13 cellular contexts compared by ENCODE assay signal in the genomic region with DNA sequence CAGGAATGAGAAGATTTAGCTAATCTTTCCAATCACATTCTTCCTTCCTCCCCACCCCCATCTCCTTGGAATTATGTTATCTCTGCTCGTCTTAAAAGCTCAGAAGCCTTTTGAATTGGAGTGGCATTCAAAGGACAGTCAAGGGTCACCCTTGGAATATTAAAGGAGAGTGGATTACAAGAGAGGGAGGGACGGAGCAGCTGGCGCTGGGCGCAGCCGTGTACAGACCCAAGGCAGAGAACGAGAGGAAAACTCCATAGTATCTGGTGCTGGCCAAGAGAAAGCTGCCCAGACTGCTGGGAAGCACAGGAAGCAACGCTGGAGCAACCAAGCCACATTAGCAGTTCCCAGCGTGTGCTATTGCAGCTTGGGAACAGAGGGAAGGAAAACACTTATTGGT.
DNase-seq lines count a peak whose midpoint lies in the region; ATAC-seq, FAIRE-seq and TF ChIP-seq lines count a peak whose summit lies in the region.
"Had no signal": no experiment of that assay in that cellular context is flagged by ENCODE, and none has a peak within 500 bp of the region (broad histone marks: within the 10 kb centered on the region; RNA-seq: fewer than 3 reads in every experiment).

No MANE protein-coding gene starts in this region.

- H2BK15ac ChIP-seq in mesendoderm (replicated peaks; ENCODE audit: low read depth): no peak overlapping the region

- no peak overlapping the region for H2AK5ac ChIP-seq in mesendoderm (ENCODE audit: low read length)

- peak overlapping the region; percentile 34 for H2AFZ ChIP-seq in astrocyte (ENCODE audit: low read depth, low read length)

- H3K4me3 ChIP-seq in astrocyte (ENCODE audit: insufficient read depth, low read depth, low read length) (no peak overlapping the region), mesendoderm (ENCODE audit: low read length) (no peak overlapping the region)

- H3K27me3 ChIP-seq in astrocyte (ENCODE audit: insufficient read depth, low read length) (peaks cover 3% of the 10 kb centered on the region), mesendoderm (ENCODE audit: insufficient read depth, low read length, poor library complexity) (no peaks in the 10 kb centered on the region)

- peak overlapping the region; percentile 64 for H3K4me2 ChIP-seq in astrocyte (ENCODE audit: low read length)
- H3K4me2 ChIP-seq in mesendoderm (ENCODE audit: low read length): no peak overlapping the region

- H3K9ac ChIP-seq in astrocyte (ENCODE audit: low read length) (no peak overlapping the region), mesendoderm (ENCODE audit: low read length) (no peak overlapping the region)

- no peak overlapping the region for H2BK120ac ChIP-seq in mesendoderm (ENCODE audit: low read depth, low read length)

- H2BK5ac ChIP-seq in mesendoderm (ENCODE audit: low read length): no peak overlapping the region

- H3K79me1 ChIP-seq in mesendoderm (ENCODE audit: low read length): no peaks in the 10 kb centered on the region

- H3K36me3 ChIP-seq in astrocyte (ENCODE audit: insufficient read depth, low read length): no peaks in the 10 kb centered on the region
- H3K36me3 ChIP-seq in mesendoderm (ENCODE audit: control insufficient read depth, insufficient read depth, low read length): no peaks in the 10 kb centered on the region

- H4K8ac ChIP-seq in mesendoderm (ENCODE audit: low read depth, low read length): no peak overlapping the region

- ATAC-seq in HG03442 (IDR thresholded peaks at IDR 0.05; ENCODE audit: unreplicated experiment) (no peak), HG03159 (IDR thresholded peaks at IDR 0.05; ENCODE audit: unreplicated experiment) (no peak)

- peak overlapping the region; percentile 83 for H3K18ac ChIP-seq in mesendoderm (ENCODE audit: low read length)

- no CpG with 5 or more reads among the region's 8 CpGs for WGBS in mesendoderm (ENCODE audit: extremely low coverage, insufficient coverage, low lambda C conversion rate)

- DNase-seq in COLO668 (lab: John Stamatoyannopoulos, UW; ENCODE audit: unreplicated experiment): peak; percentile 78
- peak; percentile 80 for DNase-seq in NCI-H1092 (lab: John Stamatoyannopoulos, UW)
- DNase-seq in astrocyte (ENCODE audit: low read depth): no peak
- peak; percentile 89 for DNase-seq in mesendoderm
- DNase-seq in GOT3 (lab: John Stamatoyannopoulos, UW): no peak
- DNase-seq in RWPE1 (ENCODE audit: low spot score): no peak
- DNase-seq: activated CD4-positive, alpha-beta T cell treated with anti-CD3 and anti-CD28 coated beads, Interleukin-2, amount 10 ng/mL, durations not matched to agents 7 days and 5 days; AML-193; Karpas-422; RPMI8226 had no signal

- H3K79me2 ChIP-seq in astrocyte (ENCODE audit: insufficient read depth, low read length) (no peaks in the 10 kb centered on the region), mesendoderm (ENCODE audit: control insufficient read depth, insufficient read depth, low read length) (no peaks in the 10 kb centered on the region)

- peaks cover 6% of the 10 kb centered on the region for H3K27me3 Mint-ChIP-seq in astrocyte (ENCODE audit: low read depth, unreplicated experiment)
- H3K27me3 Mint-ChIP-seq: activated CD4-positive, alpha-beta T cell treated with anti-CD3 and anti-CD28 coated beads, Interleukin-2, amount 10 ng/mL, durations not matched to agents 7 days and 5 days had no signal

- no peak overlapping the region for H4K5ac ChIP-seq in mesendoderm (ENCODE audit: low read length)

- H3K4me1 Mint-ChIP-seq in astrocyte (ENCODE audit: low read depth, unreplicated experiment): peaks cover 3% of the 10 kb centered on the region
- H3K4me1 Mint-ChIP-seq: activated CD4-positive, alpha-beta T cell treated with anti-CD3 and anti-CD28 coated beads, Interleukin-2, amount 10 ng/mL, durations not matched to agents 7 days and 5 days had no signal

- H3K23ac ChIP-seq in mesendoderm (ENCODE audit: low read length): no peak overlapping the region

- peak overlapping the region; percentile 37 for H3K56ac ChIP-seq in mesendoderm (ENCODE audit: low read length)

- peak overlapping the region; percentile 42 for H3K27ac Mint-ChIP-seq in astrocyte (ENCODE audit: unreplicated experiment)
- H3K27ac Mint-ChIP-seq: activated CD4-positive, alpha-beta T cell treated with anti-CD3 and anti-CD28 coated beads, Interleukin-2, amount 10 ng/mL, durations not matched to agents 7 days and 5 days; activated naive CD8-positive, alpha-beta T cell had no signal

- H4K20me1 ChIP-seq in astrocyte (ENCODE audit: insufficient read depth, low read length): no peaks in the 10 kb centered on the region

- H3K36me3 Mint-ChIP-seq in astrocyte (ENCODE audit: low read depth, unreplicated experiment): no peaks in the 10 kb centered on the region
- H3K36me3 Mint-ChIP-seq: activated naive CD8-positive, alpha-beta T cell had no signal

- H3K4me1 ChIP-seq in astrocyte (ENCODE audit: insufficient read depth, low read length): peaks cover 2% of the 10 kb centered on the region
- peaks cover 5% of the 10 kb centered on the region for H3K4me1 ChIP-seq in mesendoderm (ENCODE audit: control insufficient read depth, low read depth, low read length)

- no peaks in the 10 kb centered on the region for H3K9me3 Mint-ChIP-seq in astrocyte (ENCODE audit: unreplicated experiment)
- H3K9me3 Mint-ChIP-seq: activated CD4-positive, alpha-beta T cell treated with anti-CD3 and anti-CD28 coated beads, Interleukin-2, amount 10 ng/mL, durations not matched to agents 7 days and 5 days had no signal

- POLR2A ChIA-PET in RWPE1 (lab: Yijun Ruan, JAX; ENCODE audit: low non-redundant PET): no interaction called here

- H3K27ac ChIP-seq in astrocyte (ENCODE audit: low read depth, low read length) (no peak overlapping the region), mesendoderm (ENCODE audit: low read depth, low read length) (no peak overlapping the region), RWPE1 (no peak overlapping the region)

- FAIRE-seq in astrocyte (lab: Jason Lieb, UNC): no peak

- H3K4ac ChIP-seq in mesendoderm (ENCODE audit: low read depth, low read length): no peak overlapping the region

- TF ChIP-seq CTCF in astrocyte (IDR thresholded peaks at IDR 0.05; ENCODE audit: insufficient read depth, low read depth, low read length) (no peak), RWPE1 (conservative IDR thresholded peaks at IDR 0.05; ENCODE audit: low read depth) (no peak)

- CTCF ChIA-PET in RWPE1 (lab: Yijun Ruan, JAX): no interaction called here

- H3K9me3 ChIP-seq in astrocyte (ENCODE audit: insufficient read depth, low read depth, low read length): no peaks in the 10 kb centered on the region

- no peak overlapping the region for H3K4me3 Mint-ChIP-seq in astrocyte (ENCODE audit: unreplicated experiment)
- H3K4me3 Mint-ChIP-seq: activated CD4-positive, alpha-beta T cell treated with anti-CD3 and anti-CD28 coated beads, Interleukin-2, amount 10 ng/mL, durations not matched to agents 7 days and 5 days; activated naive CD8-positive, alpha-beta T cell had no signal

Comparison
In these comparisons a context has a peak if more than half of its experiments do, and no peak if none do; other contexts are left out.
1. DNase-seq: peak in COLO668 (single experiment), NCI-H1092 (single experiment) and mesendoderm (single experiment); none in astrocyte (single experiment), GOT3 (single experiment) and RWPE1 (single experiment).